Comparison of ENCODE assay signal across 26 cellular contexts in the genomic region with DNA sequence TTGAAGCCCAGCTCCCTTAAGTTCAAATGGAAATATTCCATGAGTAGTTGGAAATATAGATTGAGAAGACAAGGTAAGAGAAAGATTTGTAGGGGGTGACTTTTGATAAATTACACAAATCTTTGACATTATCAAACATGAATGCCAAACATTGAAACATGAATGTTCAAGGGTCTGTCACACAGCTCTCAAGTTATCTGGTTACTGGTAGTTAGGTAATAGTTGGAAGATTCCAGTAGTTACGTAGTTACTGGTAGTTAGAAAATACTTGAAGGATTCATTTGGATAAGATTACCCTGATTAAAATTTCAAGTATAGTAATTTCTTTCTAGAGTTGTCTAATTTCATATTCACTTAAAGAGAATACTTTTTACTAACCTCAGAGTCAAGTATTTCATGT. TPM values are rescaled to one million over a fixed set of nuclear protein-coding genes. Genes with fewer than 3 reads are reported as not detected.
A peak's percentile ranks its signal among the peaks of the same experiment; 100 is the strongest.
DNase-seq lines count a peak whose midpoint lies in the region; ATAC-seq, FAIRE-seq and TF ChIP-seq lines count a peak whose summit lies in the region.
"Had no signal": no experiment of that assay in that cellular context is flagged by ENCODE, and none has a peak within 500 bp of the region (broad histone marks: within the 10 kb centered on the region; RNA-seq: fewer than 3 reads in every experiment).

No MANE protein-coding gene starts in this region.

- CTCF ChIA-PET in A549 (lab: Yijun Ruan, JAX), result interaction anchor here (0.6 to 0.7 kb wide), 2 partner anchors 83 to 89 kb away, joined by 3 read pairs; no protein-coding TSS in a partner anchor

- whole genome bisulfite sequencing in A549 (ENCODE audit: missing lambda C conversion rate), result 82% methylated on average over 1 of the region's 1 CpG

- in situ Hi-C loops in gastrocnemius medialis (cut with MboI; ENCODE audit: low sequenced_read_pairs in 4 of 4), result no loop called here
- in situ Hi-C loops in brain microvascular endothelial cell (cut with HindIII; ENCODE audit: low pct_ligation_motif_present, low sequenced_read_pairs), result no loop called here

- TF ChIP-seq CTCF in A549 (IDR thresholded peaks at IDR 0.05) (no peak), neutrophil (IDR thresholded peaks at IDR 0.05) (no peak), gastrocnemius medialis (IDR thresholded peaks at IDR 0.05 in 4 of 5, conservative IDR thresholded peaks at IDR 0.05 in 1 of 5) (no peak), colonic mucosa (IDR thresholded peaks at IDR 0.05) (no peak), brain microvascular endothelial cell (IDR thresholded peaks at IDR 0.05; ENCODE audit: low read depth, low read length, missing control alignments) (no peak)

- intact Hi-C loops in gastrocnemius medialis (cut with DNase I; ENCODE audit: low total_unique reads) (no loop called here), colonic mucosa (cut with DNase I) (no loop called here)

- no peak overlapping the region for H3K9ac ChIP-seq in colonic mucosa (ENCODE audit: low read depth in 2 of 2, low read length in 2 of 2)
- H3K9ac ChIP-seq: BLaER1 had no signal

- POLR2A ChIA-PET in A549 (lab: Yijun Ruan, JAX), result no interaction called here

- TF ChIP-seq EP300 in A549 (IDR thresholded peaks at IDR 0.05), result no peak

- H3K4me2 ChIP-seq in A549, result peak overlapping the region; percentile 20; the same call in 2 of the 3 replicates
- H3K4me2 ChIP-seq: BLaER1 had no signal

- TF ChIP-seq POLR2A in A549 (IDR thresholded peaks at IDR 0.05; ENCODE audit: low read length) (no peak), gastrocnemius medialis (IDR thresholded peaks at IDR 0.05) (no peak)

- H3K27me3 ChIP-seq in neutrophil (no peaks in the 10 kb centered on the region), gastrocnemius medialis (no peaks in the 10 kb centered on the region), colonic mucosa (no peaks in the 10 kb centered on the region), brain microvascular endothelial cell (replicated peaks) (no peaks in the 10 kb centered on the region)
- H3K27me3 ChIP-seq: BE2C, BLaER1 had no signal

- ATAC-seq in A549, result no peak
- no peak for ATAC-seq in gastrocnemius medialis
- ATAC-seq in HG03432 (IDR thresholded peaks at IDR 0.05; ENCODE audit: unreplicated experiment), result no peak
- ATAC-seq: GM12878 had no signal

- H3K9me3 ChIP-seq in A549 (no peaks in the 10 kb centered on the region), neutrophil (no peaks in the 10 kb centered on the region), gastrocnemius medialis (no peaks in the 10 kb centered on the region), colonic mucosa (no peaks in the 10 kb centered on the region)
- H3K9me3 ChIP-seq: BE2C, BLaER1 had no signal

- DNase-seq in A549 (ENCODE audit: low read depth in 1 of 2, low spot score in 1 of 2) (no peak), RCC 7860 (ENCODE audit: low spot score) (no peak), gastrocnemius medialis (no peak), colonic mucosa (no peak), brain microvascular endothelial cell (no peak)
- DNase-seq: ACHN; BE2C; C1 segment of cervical spinal cord; CD4-positive, alpha-beta memory T cell; CD4-positive, CD25-positive, alpha-beta regulatory T cell; CD8-positive, alpha-beta memory T cell; COR-L47; DMS 273 treated with DMSO at 0.1 percent for 48 hours; DMS153; DMS53; DMS79; DND-41; EL; GDM1 had no signal

- H3K4me3 ChIP-seq in A549 (no peak overlapping the region), neutrophil (ENCODE audit: low read depth in 1 of 2, low read length in 1 of 2) (no peak overlapping the region), gastrocnemius medialis (no peak overlapping the region), colonic mucosa (no peak overlapping the region), brain microvascular endothelial cell (ENCODE audit: low read depth, low read length) (no peak overlapping the region)
- H3K4me3 ChIP-seq: BLaER1, GM12878 had no signal

- FAIRE-seq in A549 (lab: Jason Lieb, UNC) (no peak), RCC 7860 (lab: Jason Lieb, UNC) (peak; percentile 35)
- FAIRE-seq: GM12878, GM12892, GM18507 had no signal

- no peaks in the 10 kb centered on the region for H3K36me3 ChIP-seq in neutrophil
- H3K36me3 ChIP-seq in gastrocnemius medialis, result no peaks in the 10 kb centered on the region
- no peaks in the 10 kb centered on the region for H3K36me3 ChIP-seq in colonic mucosa
- H3K36me3 ChIP-seq in brain microvascular endothelial cell (replicated peaks), result no peaks in the 10 kb centered on the region
- H3K36me3 ChIP-seq: BE2C had no signal

- H3K27ac ChIP-seq in A549 (no peak overlapping the region), neutrophil (peak overlapping the region; percentile 99), gastrocnemius medialis (peak overlapping the region in 3 of 4 donors; percentile 3 to 43 (median 16)), colonic mucosa (no peak overlapping the region), brain microvascular endothelial cell (no peak overlapping the region)
- H3K27ac ChIP-seq: 22Rv1, BLaER1 had no signal

- TF ChIP-seq RAD21 in A549 (conservative IDR thresholded peaks at IDR 0.05 in 1 of 2, IDR thresholded peaks at IDR 0.05 in 1 of 2), result no peak

- H3K4me1 ChIP-seq in A549 (peaks cover 64% of the 10 kb centered on the region), neutrophil (ENCODE audit: control insufficient read depth in 1 of 2, insufficient read depth in 1 of 2, low read depth in 1 of 2, low read length in 1 of 2) (peaks cover 52 to 86% of the 10 kb centered on the region in 2 experiments), gastrocnemius medialis (peaks cover 77 to 79% of the 10 kb centered on the region in 2 donors), colonic mucosa (peaks cover 7% of the 10 kb centered on the region)
- H3K4me1 ChIP-seq: BLaER1 had no signal

TF ChIP-seq in A549, 52 proteins besides CTCF, POLR2A, EP300 and RAD21:
- TF ChIP-seq RARB (CRISPR knock-in tag; IDR thresholded peaks at IDR 0.05) (no peak), TFCP2L1 (CRISPR knock-in tag; IDR thresholded peaks at IDR 0.05) (no peak), ZFP36 (IDR thresholded peaks at IDR 0.05; ENCODE audit: borderline replicate concordance, partially characterized antibody) (no peak), MAFK (IDR thresholded peaks at IDR 0.05; ENCODE audit: partially characterized antibody) (no peak), HDAC2 (IDR thresholded peaks at IDR 0.05) (no peak)

RNA-seq across cellular contexts. Expression of a gene that starts 20.7 kb away (rescaled TPM):
- polyA plus RNA-seq in A549 (2011; rRNA removed) (21.5 and 25.2 TPM in 2 replicates), A549 (2017; fragmentation: RNase III; extraction: RNeasy Plus Mini Kit Qiagen cat#74134 plus additional on column Dnase treatment) (9.3 to 10.6 TPM (median 10.5 TPM) in 3 replicates)
- 2.8 and 4.4 TPM in 2 replicates for polyA plus RNA-seq in A549 (2012; cell fraction: cytosol; rRNA removed)
- polyA plus RNA-seq in A549 (2012; cell fraction: nucleus; rRNA removed), result 3.7 and 5.2 TPM in 2 replicates
- 15.6 and 22.7 TPM in 2 replicates for polyA minus RNA-seq in A549 (2011; rRNA and poly(A)+ RNA removed)
- total RNA-seq in gastrocnemius medialis (10 to 100 TPM; 39.1 to 66.4 (median 60.4) TPM), colonic mucosa (10 to 100 TPM; 20.8 to 32.8 TPM)

Comparison
In these comparisons a context has a peak if more than half of its experiments do, and no peak if none do; other contexts are left out.
1. H3K27ac ChIP-seq: peak in neutrophil (single experiment) and gastrocnemius medialis (3 of 4); none in A549 (0 of 2), colonic mucosa (single experiment) and brain microvascular endothelial cell (single experiment).